In the genomic region with DNA sequence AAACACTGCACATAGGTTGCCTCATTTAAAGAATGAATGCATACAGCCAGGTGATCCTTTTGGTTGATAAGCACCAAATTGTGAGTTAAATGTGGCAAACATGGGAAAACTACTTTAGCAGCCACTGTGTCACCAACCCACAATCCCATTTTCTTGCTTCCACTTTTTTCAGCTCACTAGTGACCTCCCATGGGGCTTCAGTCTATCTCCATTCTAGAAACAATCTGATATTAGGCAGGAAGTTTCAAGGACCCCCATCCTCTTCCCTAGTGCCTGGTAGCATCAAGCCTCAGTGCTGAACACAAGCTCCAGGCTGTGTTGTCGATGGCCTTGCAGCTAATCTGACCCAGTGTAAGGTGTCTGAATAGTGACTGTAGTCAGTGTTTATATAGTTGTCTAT, we compare ENCODE assay signal across 28 cellular contexts.
"Had no signal": no experiment of that assay in that cellular context is flagged by ENCODE, and none has a peak within 500 bp of the region (broad histone marks: within the 10 kb centered on the region; RNA-seq: fewer than 3 reads in every experiment).

No MANE protein-coding gene starts in this region.

- H3K27ac ChIP-seq: colonic mucosa, epithelial cell of prostate, gastrocnemius medialis, left ventricle myocardium inferior, lower lobe of right lung, neutrophil, pancreas, suprapubic skin, transverse colon, upper lobe of right lung, uterus had no signal

- DNase-seq: colonic mucosa; effector CD8-positive, alpha-beta T cell; endodermal cell; foreskin fibroblast; gastrocnemius medialis; kidney; left cardiac atrium; left ventricle myocardium inferior; lower lobe of right lung; mucosa of descending colon; naive B cell; pancreas; stimulated activated CD4-positive, alpha-beta T cell treated with anti-CD3 and anti-CD28 coated beads, Interleukin-12 subunit alpha, Interleukin-12 subunit beta, amount 100 ng/mL, for 4 hours; stimulated activated CD4-positive, alpha-beta T cell treated with anti-CD3 and anti-CD28 coated beads, Interleukin-1b, Interleukin-23, amount 100 ng/mL, for 48 hours; stimulated activated CD4-positive, alpha-beta T cell treated with anti-CD3 and anti-CD28 coated beads, Interleukin-4, amount 100 ng/mL, for 1 hour; stimulated activated CD8-positive, alpha-beta memory T cell treated with anti-CD3 and anti-CD28 coated beads, Interleukin-4, amount 100 ng/mL, for 48 hours; stimulated activated naive CD4-positive, alpha-beta T cell; stimulated activated naive CD8-positive, alpha-beta T cell treated with anti-CD3 and anti-CD28 coated beads, Interleukin-15, amount 100 ng/mL, for 72 hours; transverse colon; upper lobe of right lung; uterus had no signal

- H3K4me1 ChIP-seq: colonic mucosa, gastrocnemius medialis, left ventricle myocardium inferior, lower lobe of right lung, pancreas, suprapubic skin, transverse colon, upper lobe of right lung, uterus had no signal

- H3K36me3 ChIP-seq: colonic mucosa, gastrocnemius medialis, left ventricle myocardium inferior, lower lobe of right lung, neutrophil, pancreas, suprapubic skin, transverse colon, upper lobe of right lung, uterus had no signal

- H3K4me3 ChIP-seq: colonic mucosa, gastrocnemius medialis, left ventricle myocardium inferior, lower lobe of right lung, mucosa of descending colon, pancreas, smooth muscle cell, suprapubic skin, transverse colon, upper lobe of right lung, uterus had no signal

- H3K27me3 ChIP-seq: colonic mucosa, gastrocnemius medialis, neutrophil, pancreas, suprapubic skin, transverse colon, upper lobe of right lung, uterus had no signal

- ATAC-seq: esophagus mucosa; gastrocnemius medialis; left cardiac atrium; lower lobe of right lung; mucosa of descending colon; natural killer cell treated with Interleukin-12 subunit alpha and Interleukin-12 subunit beta and Interleukin-15 and Interleukin-18, amount 100 ng/mL, for 72 hours; pancreas; sciatic nerve; stimulated activated naive CD8-positive, alpha-beta T cell treated with anti-CD3 and anti-CD28 coated beads, Interleukin-15, amount 100 ng/mL, for 72 hours; upper lobe of right lung had no signal

- H3K9me3 ChIP-seq: colonic mucosa, gastrocnemius medialis, left ventricle myocardium inferior, lower lobe of right lung, mucosa of descending colon, neutrophil, pancreas, suprapubic skin, transverse colon, upper lobe of right lung, uterus had no signal
